In genomic region chr2:179049203-179049545, GRCh38 we compare ENCODE assay signal across 9 cellular contexts. TPM values are rescaled to one million over a fixed set of nuclear protein-coding genes. Genes with fewer than 3 reads are reported as not detected.
DNase-seq lines count a peak whose midpoint lies in the region; ATAC-seq and TF ChIP-seq lines count a peak whose summit lies in the region.
"Had no signal": no experiment of that assay in that cellular context is flagged by ENCODE, and none has a peak within 500 bp of the region (broad histone marks: within the 10 kb centered on the region; RNA-seq: fewer than 3 reads in every experiment).

No MANE protein-coding gene starts in this region.

- POLR2A ChIA-PET in RWPE1 (lab: Yijun Ruan, JAX; ENCODE audit: low non-redundant PET): no interaction called here

- CTCF ChIA-PET in RWPE1 (lab: Yijun Ruan, JAX): no interaction called here

- TF ChIP-seq CTCF in omental fat pad (IDR thresholded peaks at IDR 0.05): no peak
- no peak for TF ChIP-seq CTCF in RWPE1 (conservative IDR thresholded peaks at IDR 0.05; ENCODE audit: low read depth)

- DNase-seq in left kidney (ENCODE audit: low read depth, low spot score): peak; percentile 11
- DNase-seq in NCI-H446 (lab: John Stamatoyannopoulos, UW): no peak
- no peak for DNase-seq in omental fat pad (ENCODE audit: low spot score)
- DNase-seq in RWPE1 (ENCODE audit: low spot score): no peak

- no peak overlapping the region for H3K27ac ChIP-seq in RWPE1

- peak overlapping the region; percentile 91 for H3K4me3 ChIP-seq in GM08714 (ENCODE audit: low read length)

- peak; percentile 46 for ATAC-seq in GM21526 (IDR thresholded peaks at IDR 0.05; ENCODE audit: low FRiP score, unreplicated experiment)
- peak; percentile 20 for ATAC-seq in HG03575 (IDR thresholded peaks at IDR 0.05; ENCODE audit: extremely low read depth, insufficient number of reproducible peaks, low FRiP score, unreplicated experiment)
- no peak for ATAC-seq in omental fat pad (ENCODE audit: low FRiP score)
- no peak for ATAC-seq in HG03457 (IDR thresholded peaks at IDR 0.05; ENCODE audit: unreplicated experiment)

RNA-seq across cellular contexts. Expression of gene CCDC141, which starts 0.8 kb away (rescaled TPM):
- total RNA-seq in omental fat pad: 10 to 100 TPM in 3 of 4 donors, 1 to 10 TPM in 1; 5.5 to 18.9 (median 12.5) TPM
- total RNA-seq: fibroblast of villous mesenchyme had no signal

Comparison
In these comparisons a context has a peak if more than half of its experiments do, and no peak if none do; other contexts are left out.
1. ATAC-seq: peak in GM21526 (single experiment) and HG03575 (single experiment); none in omental fat pad (single experiment) and HG03457 (single experiment).